In genomic region chr3:103075282-103075681, GRCh38 we compare ENCODE assay signal across 37 cellular contexts.
"Had no signal": no experiment of that assay in that cellular context is flagged by ENCODE, and none has a peak within 500 bp of the region (broad histone marks: within the 10 kb centered on the region; RNA-seq: fewer than 3 reads in every experiment).

No MANE protein-coding gene starts in this region.

- H3K9me3 Mint-ChIP-seq: activated B cell treated with CpG ODN at 0.5 μM for 24 hours; activated CD4-positive, alpha-beta memory T cell treated with anti-CD3 and anti-CD28 coated beads for 36 hours; activated CD4-positive, alpha-beta T cell treated with anti-CD3 and anti-CD28 coated beads, Interleukin-2, amount 10 ng/mL, durations not matched to agents 24 days and 14 days; activated CD8-positive, alpha-beta T cell treated with anti-CD3 and anti-CD28 coated beads for 36 hours; activated naive CD4-positive, alpha-beta T cell treated with anti-CD3 and anti-CD28 coated beads for 36 hours; activated naive CD8-positive, alpha-beta T cell treated with anti-CD3 and anti-CD28 coated beads for 36 hours; activated T-cell treated with anti-CD3 and anti-CD28 coated beads, Interleukin-2, amount 50 U/mL, for 4 hours; activated T-cell treated with anti-CD3 and anti-CD28 coated beads, Interleukin-2, amount 50 U/mL, for 72 hours; activated T-helper 1 cell treated with anti-CD3 and anti-CD28 coated beads, Interleukin-12 subunit alpha, Interleukin-12 subunit beta, Interleukin-2, Interleukin-4 antibody, amounts not matched to agents 30 ng/mL and 10 ng/mL and 1 ng/mL, durations not matched to agents 14 hours and 24 hours and 36 hours; activated T-helper 17 cell treated with anti-CD3 and anti-CD28 coated beads, Interleukin-2, amount 50 U/mL, for 72 hours; T-helper 1 cell treated with Interleukin-12 subunit alpha and Interleukin-12 subunit beta and Interleukin-4 antibody, amounts not matched to agents 30 μg/mL and 1 μg/mL, for 36 hours; T-helper 2 cell treated with Interferon-gamma antibody and Interleukin-4, amounts not matched to agents 5 μg/mL and 100 μg/mL, for 36 hours had no signal

- H3K27ac ChIP-seq: adrenal gland, body of pancreas, brain microvascular endothelial cell, breast epithelium, VCaP had no signal

- H3K27ac Mint-ChIP-seq: activated B cell treated with CpG ODN at 0.5 μM for 24 hours; activated CD4-positive, alpha-beta memory T cell treated with anti-CD3 and anti-CD28 coated beads for 36 hours; activated CD4-positive, alpha-beta T cell treated with anti-CD3 and anti-CD28 coated beads, Interleukin-2, amount 10 ng/mL, durations not matched to agents 24 days and 14 days; activated CD8-positive, alpha-beta T cell treated with anti-CD3 and anti-CD28 coated beads for 36 hours; activated naive CD4-positive, alpha-beta T cell treated with anti-CD3 and anti-CD28 coated beads for 36 hours; activated naive CD4-positive, alpha-beta T cell treated with anti-CD3 and anti-CD28 coated beads, Interleukin-2, amount 50 U/mL, for 72 hours; activated naive CD8-positive, alpha-beta T cell treated with anti-CD3 and anti-CD28 coated beads for 36 hours; activated T-cell treated with anti-CD3 and anti-CD28 coated beads, Interleukin-2, amount 50 U/mL, for 72 hours; activated T-helper 1 cell treated with anti-CD3 and anti-CD28 coated beads, Interleukin-12 subunit alpha, Interleukin-12 subunit beta, Interleukin-2, Interleukin-4 antibody, amounts not matched to agents 30 ng/mL and 10 ng/mL and 1 ng/mL, durations not matched to agents 14 hours and 24 hours and 36 hours; activated T-helper 17 cell treated with anti-CD3 and anti-CD28 coated beads, Interleukin-2, amount 50 U/mL, for 72 hours; T-helper 1 cell treated with Interleukin-12 subunit alpha and Interleukin-12 subunit beta and Interleukin-4 antibody, amounts not matched to agents 30 μg/mL and 1 μg/mL, for 36 hours; T-helper 2 cell treated with Interferon-gamma antibody and Interleukin-4, amounts not matched to agents 5 μg/mL and 100 μg/mL, for 36 hours had no signal

- H3K4me1 ChIP-seq: adrenal gland, breast epithelium had no signal

- H3K27me3 Mint-ChIP-seq: activated B cell treated with CpG ODN at 0.5 μM for 24 hours; activated CD4-positive, alpha-beta memory T cell treated with anti-CD3 and anti-CD28 coated beads for 36 hours; activated CD4-positive, alpha-beta T cell treated with anti-CD3 and anti-CD28 coated beads, Interleukin-2, amount 10 ng/mL, durations not matched to agents 24 days and 14 days; activated CD8-positive, alpha-beta T cell treated with anti-CD3 and anti-CD28 coated beads for 36 hours; activated naive CD8-positive, alpha-beta T cell treated with anti-CD3 and anti-CD28 coated beads for 36 hours; activated T-helper 17 cell treated with anti-CD3 and anti-CD28 coated beads, Interleukin-2, amount 50 U/mL, for 72 hours had no signal

- H3K36me3 Mint-ChIP-seq: activated CD4-positive, alpha-beta memory T cell treated with anti-CD3 and anti-CD28 coated beads for 36 hours; activated naive CD4-positive, alpha-beta T cell treated with anti-CD3 and anti-CD28 coated beads, Interleukin-2, amount 50 U/mL, for 72 hours; activated naive CD8-positive, alpha-beta T cell treated with anti-CD3 and anti-CD28 coated beads for 36 hours had no signal

- H3K36me3 ChIP-seq: adrenal gland, brain microvascular endothelial cell, breast epithelium had no signal

- H3K4me3 ChIP-seq: adrenal gland, body of pancreas, breast epithelium had no signal

- FAIRE-seq: astrocyte, colon, TTC549 had no signal

- ATAC-seq: activated CD8-positive, alpha-beta T cell treated with anti-CD3 and anti-CD28 coated beads for 36 hours; activated naive CD4-positive, alpha-beta T cell treated with anti-CD3 and anti-CD28 coated beads, Interleukin-2, amount 50 U/mL, for 72 hours; activated T-cell treated with anti-CD3 and anti-CD28 coated beads, Interleukin-2, amount 50 U/mL, for 4 hours; activated T-cell treated with anti-CD3 and anti-CD28 coated beads, Interleukin-2, amount 50 U/mL, for 72 hours; activated T-helper 17 cell treated with anti-CD3 and anti-CD28 coated beads, Interleukin-2, amount 50 U/mL, for 72 hours; body of pancreas had no signal

- DNase-seq: activated B cell treated with CpG ODN at 0.5 μM for 24 hours; activated CD4-positive, alpha-beta memory T cell treated with anti-CD3 and anti-CD28 coated beads for 36 hours; activated CD4-positive, alpha-beta T cell treated with anti-CD3 and anti-CD28 coated beads for 4 hours; activated CD4-positive, alpha-beta T cell treated with anti-CD3 and anti-CD28 coated beads, Interleukin-2, amount 10 ng/mL, durations not matched to agents 24 days and 14 days; activated CD4-positive, alpha-beta T cell treated with anti-CD3 and anti-CD28 coated beads, Interleukin-2, amount 50 U/mL, for 1 hour; activated CD4-positive, alpha-beta T cell treated with anti-CD3 and anti-CD28 coated beads, Interleukin-2, amount 50 U/mL, for 4 hours; activated CD4-positive, CD25-positive, alpha-beta regulatory T cell treated with anti-CD3 and anti-CD28 coated beads, Interleukin-2, amount 50 U/mL, for 72 hours; activated CD8-positive, alpha-beta memory T cell treated with anti-CD3 and anti-CD28 coated beads, Interleukin-2, amount 50 U/mL, for 4 hours; activated CD8-positive, alpha-beta T cell treated with anti-CD3 and anti-CD28 coated beads for 36 hours; activated effector memory CD4-positive, alpha-beta T cell treated with anti-CD3 and anti-CD28 coated beads, Interleukin-2, amount 50 U/mL, for 16 hours; activated gamma-delta T cell treated with Interleukin-2 at 50 U/mL for 16 hours; activated naive CD4-positive, alpha-beta T cell; activated naive CD4-positive, alpha-beta T cell treated with anti-CD3 and anti-CD28 coated beads for 36 hours; activated naive CD4-positive, alpha-beta T cell treated with anti-CD3 and anti-CD28 coated beads, Interleukin-2, amount 50 U/mL, for 16 hours; activated naive CD8-positive, alpha-beta T cell treated with anti-CD3 and anti-CD28 coated beads for 36 hours; activated T-cell treated with anti-CD3 and anti-CD28 coated beads for 4 hours; activated T-cell treated with anti-CD3 and anti-CD28 coated beads, Interleukin-2, amount 50 U/mL, for 1 hour; activated T-cell treated with anti-CD3 and anti-CD28 coated beads, Interleukin-2, amount 50 U/mL, for 4 hours; activated T-cell treated with anti-CD3 and anti-CD28 coated beads, Interleukin-2, amount 50 U/mL, for 72 hours; adrenal gland; amygdala; anterior cingulate cortex; body of pancreas; brain microvascular endothelial cell; central memory CD4-positive, alpha-beta T cell; T-helper 2 cell; T-helper 9 cell had no signal

- H3K4me1 Mint-ChIP-seq: activated B cell treated with CpG ODN at 0.5 μM for 24 hours; activated CD4-positive, alpha-beta T cell treated with anti-CD3 and anti-CD28 coated beads, Interleukin-2, amount 10 ng/mL, durations not matched to agents 24 days and 14 days; activated naive CD8-positive, alpha-beta T cell treated with anti-CD3 and anti-CD28 coated beads for 36 hours; activated T-helper 17 cell treated with anti-CD3 and anti-CD28 coated beads, Interleukin-2, amount 50 U/mL, for 72 hours had no signal

- H3K27me3 ChIP-seq: adrenal gland, body of pancreas, brain microvascular endothelial cell, breast epithelium had no signal

- H3K9me3 ChIP-seq: adrenal gland, body of pancreas, breast epithelium had no signal

- H3K4me3 Mint-ChIP-seq: activated B cell treated with CpG ODN at 0.5 μM for 24 hours; activated CD4-positive, alpha-beta memory T cell treated with anti-CD3 and anti-CD28 coated beads for 36 hours; activated CD4-positive, alpha-beta T cell treated with anti-CD3 and anti-CD28 coated beads, Interleukin-2, amount 10 ng/mL, durations not matched to agents 24 days and 14 days; activated CD8-positive, alpha-beta T cell treated with anti-CD3 and anti-CD28 coated beads for 36 hours; activated naive CD4-positive, alpha-beta T cell treated with anti-CD3 and anti-CD28 coated beads for 36 hours; activated naive CD8-positive, alpha-beta T cell treated with anti-CD3 and anti-CD28 coated beads for 36 hours; activated T-cell treated with anti-CD3 and anti-CD28 coated beads, Interleukin-2, amount 50 U/mL, for 4 hours; activated T-cell treated with anti-CD3 and anti-CD28 coated beads, Interleukin-2, amount 50 U/mL, for 72 hours; activated T-helper 1 cell treated with anti-CD3 and anti-CD28 coated beads, Interleukin-12 subunit alpha, Interleukin-12 subunit beta, Interleukin-2, Interleukin-4 antibody, amounts not matched to agents 30 ng/mL and 10 ng/mL and 1 ng/mL, durations not matched to agents 14 hours and 24 hours and 36 hours; activated T-helper 17 cell treated with anti-CD3 and anti-CD28 coated beads, Interleukin-2, amount 50 U/mL, for 72 hours; T-helper 1 cell treated with Interleukin-12 subunit alpha and Interleukin-12 subunit beta and Interleukin-4 antibody, amounts not matched to agents 30 μg/mL and 1 μg/mL, for 36 hours; T-helper 2 cell treated with Interferon-gamma antibody and Interleukin-4, amounts not matched to agents 5 μg/mL and 100 μg/mL, for 36 hours had no signal
